ENCODE assay signal across 16 cellular contexts in genomic region chr21:42861311-42862122, GRCh38. TPM values are rescaled to one million over a fixed set of nuclear protein-coding genes. Genes with fewer than 3 reads are reported as not detected.
A peak's percentile ranks its signal among the peaks of the same experiment; 100 is the strongest.
DNase-seq lines count a peak whose midpoint lies in the region; ATAC-seq and TF ChIP-seq lines count a peak whose summit lies in the region.
"Had no signal": no experiment of that assay in that cellular context is flagged by ENCODE, and none has a peak within 500 bp of the region (broad histone marks: within the 10 kb centered on the region; RNA-seq: fewer than 3 reads in every experiment).

No MANE protein-coding gene starts in this region.

- peaks cover 37% of the 10 kb centered on the region for H3K36me3 Mint-ChIP-seq in endothelial cell (ENCODE audit: low read depth, unreplicated experiment)

- peak; percentile 19; the same call in 1 of the 2 replicates for TF ChIP-seq CTCF in WERI-Rb-1 (IDR thresholded peaks at IDR 0.05; ENCODE audit: low read depth, low read length)
- no peak for TF ChIP-seq CTCF in endothelial cell (IDR thresholded peaks at IDR 0.05; ENCODE audit: unreplicated experiment)
- TF ChIP-seq CTCF in osteoblast (IDR thresholded peaks at IDR 0.05; ENCODE audit: extremely low read depth, low read depth, low read length) = no peak

- H3K27me3 Mint-ChIP-seq in endothelial cell (ENCODE audit: unreplicated experiment) = peaks cover 7% of the 10 kb centered on the region
- H3K27me3 Mint-ChIP-seq: CD8-positive, alpha-beta memory T cell had no signal

- no peaks in the 10 kb centered on the region for H3K4me1 ChIP-seq in osteoblast (ENCODE audit: insufficient read depth, low read length)

- H4K20me1 ChIP-seq in osteoblast (ENCODE audit: insufficient read depth, low read length) = peaks cover 24% of the 10 kb centered on the region

- H3K4me3 ChIP-seq in H7 (ENCODE audit: insufficient read depth, low read depth, low read length) = no peak overlapping the region
- H3K4me3 ChIP-seq in WERI-Rb-1 (ENCODE audit: low read depth, low read length) = no peak overlapping the region
- H3K4me3 ChIP-seq in osteoblast (ENCODE audit: insufficient read depth, low read length) = no peak overlapping the region
- H3K4me3 ChIP-seq: GM12878, SK-N-MC had no signal

- H3K36me3 ChIP-seq in H7 (replicated peaks; ENCODE audit: control insufficient read depth, insufficient read depth, low read length) (peaks cover 35% of the 10 kb centered on the region), WERI-Rb-1 (peaks cover 91% of the 10 kb centered on the region), osteoblast (ENCODE audit: insufficient read depth, low read length) (peaks cover 43% of the 10 kb centered on the region)

- H3K27ac Mint-ChIP-seq in endothelial cell (ENCODE audit: unreplicated experiment) = peak overlapping the region; percentile 89

- H3K4me1 Mint-ChIP-seq in endothelial cell (ENCODE audit: unreplicated experiment) = peaks cover 14% of the 10 kb centered on the region

- H3K27ac ChIP-seq in WERI-Rb-1 (no peak overlapping the region), osteoblast (ENCODE audit: low read depth, low read length) (no peak overlapping the region)
- H3K27ac ChIP-seq: SK-N-MC had no signal

- no peak overlapping the region for H2AFZ ChIP-seq in osteoblast (ENCODE audit: low read length)

- DNase-seq in H7 = peak; percentile 56
- no peak for DNase-seq in WERI-Rb-1
- no peak for DNase-seq in endothelial cell (ENCODE audit: low spot score)
- DNase-seq in osteoblast (ENCODE audit: insufficient read length, low spot score, missing footprints) = peak; percentile 67
- no peak for DNase-seq in stimulated activated CD4-positive, alpha-beta T cell treated with anti-CD3 and anti-CD28 coated beads, Interleukin-1b, Interleukin-23, amount 100 ng/mL, for 48 hours
- DNase-seq in NCI-H2107 (lab: John Stamatoyannopoulos, UW) = no peak
- DNase-seq: CD8-positive, alpha-beta memory T cell; DMS79; KBM-7; NCI-H1436; NCI-H2029; NCI-H524; Right ventricle myocardium superior had no signal

- H3K79me2 ChIP-seq in osteoblast (ENCODE audit: insufficient read depth, low read length) = peaks cover 55% of the 10 kb centered on the region

- H3K4me2 ChIP-seq in osteoblast (ENCODE audit: insufficient read depth, low read length) = no peak overlapping the region

- no peaks in the 10 kb centered on the region for H3K9me3 ChIP-seq in WERI-Rb-1 (ENCODE audit: severe bottlenecking)
- no peaks in the 10 kb centered on the region for H3K9me3 ChIP-seq in osteoblast (ENCODE audit: low read depth, low read length)

- ATAC-seq in HG03025 (IDR thresholded peaks at IDR 0.05; ENCODE audit: low FRiP score, unreplicated experiment) = no peak
- ATAC-seq: GM12878 had no signal

- no peaks in the 10 kb centered on the region for H3K9me3 Mint-ChIP-seq in endothelial cell (ENCODE audit: unreplicated experiment)
- H3K9me3 Mint-ChIP-seq: CD8-positive, alpha-beta memory T cell had no signal

- H3K27me3 ChIP-seq in H7 (ENCODE audit: control insufficient read depth, insufficient read depth, low read length) (no peaks in the 10 kb centered on the region), WERI-Rb-1 (ENCODE audit: insufficient read depth, low read depth, severe bottlenecking) (no peaks in the 10 kb centered on the region), osteoblast (ENCODE audit: insufficient read depth, low read length) (no peaks in the 10 kb centered on the region)

- H3K4me3 Mint-ChIP-seq in endothelial cell (ENCODE audit: unreplicated experiment) = no peak overlapping the region
- H3K4me3 Mint-ChIP-seq: CD8-positive, alpha-beta memory T cell had no signal

RNA-seq across cellular contexts. Expression of gene WDR4, which starts 17.8 kb away (rescaled TPM):
- total RNA-seq in H7 (2014; rRNA removed; shearing (Covaris generic)) = 12.9 and 15.3 TPM in 2 replicates
- total RNA-seq in endothelial cell (ENCODE audit: unreplicated experiment) (14.3 TPM), osteoblast (8.0 and 10.1 TPM in 2 replicates)

RNA-seq across cellular contexts. Expression of gene NDUFV3, which starts 31.6 kb away (rescaled TPM):
- total RNA-seq in H7 (2014; rRNA removed; shearing (Covaris generic)) = 40.5 and 41.9 TPM in 2 replicates
- total RNA-seq in endothelial cell (ENCODE audit: unreplicated experiment) = 28.1 TPM
- 65.1 and 66.2 TPM in 2 replicates for total RNA-seq in osteoblast

Comparison
In these comparisons a context has a peak if more than half of its experiments do, and no peak if none do; other contexts are left out.
1. DNase-seq: peak in H7 (single experiment) and osteoblast (single experiment); none in WERI-Rb-1 (single experiment), endothelial cell (single experiment), stimulated activated CD4-positive, alpha-beta T cell treated with anti-CD3 and anti-CD28 coated beads, Interleukin-1b, Interleukin-23, amount 100 ng/mL, for 48 hours (single experiment) and NCI-H2107 (single experiment).